ENCODE assay signal across 18 cellular contexts in genomic region chr5:16565118-16565517, GRCh38. TPM values are rescaled to one million over a fixed set of nuclear protein-coding genes. Genes with fewer than 3 reads are reported as not detected.
"Had no signal": no experiment of that assay in that cellular context is flagged by ENCODE, and none has a peak within 500 bp of the region (broad histone marks: within the 10 kb centered on the region; RNA-seq: fewer than 3 reads in every experiment).

No MANE protein-coding gene starts in this region.

- H3K27me3 ChIP-seq: transverse colon had no signal

- H3K36me3 Mint-ChIP-seq: stimulated activated effector memory CD8-positive, alpha-beta T cell treated with anti-CD3 and anti-CD28 coated beads, Interleukin-12 subunit alpha, Interleukin-12 subunit beta, amount 100 ng/mL, for 72 hours had no signal

- DNase-seq: caudate nucleus; effector CD8-positive, alpha-beta T cell; islet precursor cell; mucosa of descending colon; naive thymus-derived CD8-positive, alpha-beta T cell; posterior cingulate gyrus; small intestine; stimulated activated CD4-positive, alpha-beta T cell treated with anti-CD3 and anti-CD28 coated beads, Interleukin-12 subunit alpha, Interleukin-12 subunit beta, amount 100 ng/mL, for 4 hours; stimulated activated CD4-positive, alpha-beta T cell treated with anti-CD3 and anti-CD28 coated beads, Interleukin-2, amount 100 ng/mL, for 48 hours; stimulated activated CD8-positive, alpha-beta memory T cell treated with anti-CD3 and anti-CD28 coated beads, Interleukin-4, amount 100 ng/mL, for 48 hours; transverse colon had no signal

- H3K9me3 Mint-ChIP-seq: naive thymus-derived CD8-positive, alpha-beta T cell; stimulated activated effector memory CD8-positive, alpha-beta T cell treated with anti-CD3 and anti-CD28 coated beads, Interleukin-12 subunit alpha, Interleukin-12 subunit beta, amount 100 ng/mL, for 72 hours; stimulated activated naive CD8-positive, alpha-beta T cell treated with anti-CD3 and anti-CD28 coated beads, Interleukin-15, Interleukin-2, amounts not matched to agents 100 ng/mL and 50 ng/mL, for 24 hours had no signal

- H3K4me1 Mint-ChIP-seq: neural crest cell had no signal

- H3K36me3 ChIP-seq: thoracic aorta, transverse colon had no signal

- H3K27me3 Mint-ChIP-seq: naive thymus-derived CD8-positive, alpha-beta T cell; stimulated activated naive CD8-positive, alpha-beta T cell treated with anti-CD3 and anti-CD28 coated beads, Interleukin-15, Interleukin-2, amounts not matched to agents 100 ng/mL and 50 ng/mL, for 24 hours had no signal

- H3K27ac ChIP-seq: coronary artery, thoracic aorta, transverse colon had no signal

- H3K9me3 ChIP-seq: mucosa of descending colon, thoracic aorta, transverse colon had no signal

- H3K4me3 ChIP-seq: coronary artery, mucosa of descending colon, thoracic aorta, transverse colon had no signal

- H3K27ac Mint-ChIP-seq: stimulated activated effector memory CD8-positive, alpha-beta T cell treated with anti-CD3 and anti-CD28 coated beads, Interleukin-12 subunit alpha, Interleukin-12 subunit beta, amount 100 ng/mL, for 72 hours; stimulated activated naive CD8-positive, alpha-beta T cell treated with anti-CD3 and anti-CD28 coated beads, Interleukin-15, Interleukin-2, amounts not matched to agents 100 ng/mL and 50 ng/mL, for 24 hours had no signal

- H3K4me3 Mint-ChIP-seq: naive thymus-derived CD8-positive, alpha-beta T cell; neural crest cell; stimulated activated effector memory CD8-positive, alpha-beta T cell treated with anti-CD3 and anti-CD28 coated beads, Interleukin-12 subunit alpha, Interleukin-12 subunit beta, amount 100 ng/mL, for 72 hours; stimulated activated naive CD8-positive, alpha-beta T cell treated with anti-CD3 and anti-CD28 coated beads, Interleukin-15, Interleukin-2, amounts not matched to agents 100 ng/mL and 50 ng/mL, for 24 hours had no signal

- H3K4me1 ChIP-seq: transverse colon had no signal

- ATAC-seq: mucosa of descending colon; naive thymus-derived CD8-positive, alpha-beta T cell; stimulated activated effector memory CD8-positive, alpha-beta T cell treated with anti-CD3 and anti-CD28 coated beads, Interleukin-12 subunit alpha, Interleukin-12 subunit beta, amount 100 ng/mL, for 72 hours had no signal

RNA-seq across cellular contexts. Expression of gene RETREG1, which starts 51.7 kb away (rescaled TPM):
- total RNA-seq: dermis microvascular lymphatic vessel endothelial cell, glomerular endothelial cell had no signal
